ENCODE assay signal across 9 cellular contexts in genomic region chr1:111275079-111275478, GRCh38. TPM values are rescaled to one million over a fixed set of nuclear protein-coding genes. Genes with fewer than 3 reads are reported as not detected.
A peak's percentile ranks its signal among the peaks of the same experiment; 100 is the strongest.
DNase-seq lines count a peak whose midpoint lies in the region; ATAC-seq and TF ChIP-seq lines count a peak whose summit lies in the region.
"Had no signal": no experiment of that assay in that cellular context is flagged by ENCODE, and none has a peak within 500 bp of the region (broad histone marks: within the 10 kb centered on the region; RNA-seq: fewer than 3 reads in every experiment).

No MANE protein-coding gene starts in this region.

- in situ Hi-C loops in IMR-90 (cut with MboI; ENCODE audit: low sequenced_read_pairs), result no loop called here

- TF ChIP-seq CTCF in IMR-90 (conservative IDR thresholded peaks at IDR 0.05; ENCODE audit: low read depth, low read length), result no peak
- TF ChIP-seq CTCF in MCF 10A (IDR thresholded peaks at IDR 0.05; ENCODE audit: unreplicated experiment), result no peak

- no peak for TF ChIP-seq RAD21 in IMR-90 (IDR thresholded peaks at IDR 0.05; ENCODE audit: low read length)

- H3K36me3 ChIP-seq in IMR-90 (ENCODE audit: control insufficient read depth, insufficient read depth, low read length) (no peaks in the 10 kb centered on the region), neuronal stem cell (replicated peaks in 1 of 2; ENCODE audit: control insufficient read depth in 2 of 2, insufficient read depth in 2 of 2, low read length in 2 of 2) (no peaks in the 10 kb centered on the region)
- no peaks in the 10 kb centered on the region for H3K36me3 ChIP-seq in naive thymus-derived CD4-positive, alpha-beta T cell (ENCODE audit: control insufficient read depth in 2 of 3, insufficient read depth in 3 of 3, low read length in 3 of 3)

- no peak overlapping the region for H3K4ac ChIP-seq in IMR-90 (ENCODE audit: low read depth, low read length)
- H3K4ac ChIP-seq in neuronal stem cell (ENCODE audit: low read length), result no peak overlapping the region

- no peaks in the 10 kb centered on the region for H4K20me1 ChIP-seq in IMR-90 (ENCODE audit: insufficient read depth, low read length)

- H3K79me1 ChIP-seq in IMR-90 (ENCODE audit: low read depth in 1 of 2, low read length in 2 of 2) (no peaks in the 10 kb centered on the region), neuronal stem cell (ENCODE audit: low read depth, low read length) (no peaks in the 10 kb centered on the region)

- H2BK120ac ChIP-seq in IMR-90 (ENCODE audit: low read depth, low read length) (no peak overlapping the region), neuronal stem cell (ENCODE audit: low read depth, low read length) (no peak overlapping the region)

- H2BK20ac ChIP-seq in IMR-90 (ENCODE audit: low read depth, low read length), result no peak overlapping the region

- H3K27ac ChIP-seq in IMR-90 (ENCODE audit: insufficient read depth, low read length) (no peak overlapping the region), neuronal stem cell (replicated peaks; ENCODE audit: low read length) (no peak overlapping the region)
- H3K27ac ChIP-seq in naive thymus-derived CD4-positive, alpha-beta T cell (ENCODE audit: low read depth, low read length), result no peak overlapping the region

- H2AK9ac ChIP-seq in IMR-90 (replicated peaks; ENCODE audit: low read depth, low read length, poor library complexity), result no peak overlapping the region

- dilution Hi-C loops in IMR-90 (cut with HindIII; ENCODE audit: low sequenced_read_pairs, unreplicated experiment), result no loop called here

- H3K27me3 Mint-ChIP-seq in MCF 10A (ENCODE audit: insufficient read depth, unreplicated experiment), result no peaks in the 10 kb centered on the region
- peaks cover 40% of the 10 kb centered on the region for H3K27me3 Mint-ChIP-seq in stimulated activated memory B cell treated with anti-CD40 and anti-IgM and Interleukin-4, amounts not matched to agents 10 μg/mL and 1 μg/mL and 100 μg/mL, for 72 hours
- peaks cover 10 to 31% (median 25%) of the 10 kb centered on the region in 5 donors for H3K27me3 Mint-ChIP-seq in naive thymus-derived CD4-positive, alpha-beta T cell

- H2AFZ ChIP-seq in IMR-90 (replicated peaks; ENCODE audit: low read length, poor library complexity), result no peak overlapping the region
- peak overlapping the region; percentile 43 for H2AFZ ChIP-seq in neuronal stem cell (ENCODE audit: low read length)

- no peak overlapping the region for H3K4me3 Mint-ChIP-seq in MCF 10A (ENCODE audit: unreplicated experiment)
- no peak overlapping the region for H3K4me3 Mint-ChIP-seq in stimulated activated memory B cell treated with anti-CD40 and anti-IgM and Interleukin-4, amounts not matched to agents 10 μg/mL and 1 μg/mL and 100 μg/mL, for 72 hours
- H3K4me3 Mint-ChIP-seq in naive thymus-derived CD4-positive, alpha-beta T cell, result no peak overlapping the region

- no peak overlapping the region for H2BK5ac ChIP-seq in IMR-90 (ENCODE audit: low read depth, low read length, poor library complexity, severe bottlenecking)
- H2BK5ac ChIP-seq in neuronal stem cell (ENCODE audit: low read length), result no peak overlapping the region

- H3K9me3 Mint-ChIP-seq in MCF 10A (ENCODE audit: unreplicated experiment), result peaks cover 5% of the 10 kb centered on the region
- H3K9me3 Mint-ChIP-seq in stimulated activated memory B cell treated with anti-CD40 and anti-IgM and Interleukin-4, amounts not matched to agents 10 μg/mL and 1 μg/mL and 100 μg/mL, for 72 hours, result no peaks in the 10 kb centered on the region
- peaks cover 0 to 4% (median 0%) of the 10 kb centered on the region in 11 donors for H3K9me3 Mint-ChIP-seq in naive thymus-derived CD4-positive, alpha-beta T cell

- peaks cover 18% of the 10 kb centered on the region for H3K27me3 ChIP-seq in IMR-90 (ENCODE audit: control insufficient read depth, insufficient read depth, low read length)
- peaks cover 0 to 4% (median 2%) of the 10 kb centered on the region in 3 experiments for H3K27me3 ChIP-seq in neuronal stem cell (ENCODE audit: control insufficient read depth in 3 of 3, insufficient read depth in 3 of 3, low read depth in 1 of 3, low read length in 3 of 3)
- H3K27me3 ChIP-seq in naive thymus-derived CD4-positive, alpha-beta T cell (ENCODE audit: control insufficient read depth in 2 of 2, insufficient read depth in 2 of 2, low read length in 2 of 2), result peaks cover 5 to 6% of the 10 kb centered on the region in 2 donors

- H2AK5ac ChIP-seq in IMR-90 (ENCODE audit: low read depth, low read length) (no peak overlapping the region), neuronal stem cell (ENCODE audit: low read depth, low read length) (no peak overlapping the region)

- TF ChIP-seq POLR2A in IMR-90 (IDR thresholded peaks at IDR 0.05; ENCODE audit: low read depth, low read length), result no peak

- POLR2A ChIA-PET in IMR-90 (lab: Charles Lee; ENCODE audit: unreplicated experiment), result no interaction called here
- POLR2A ChIA-PET in MCF 10A (lab: Yijun Ruan, JAX), result interaction anchor here (1.3 kb wide), 1 partner anchor 10 kb away, joined by 3 read pairs; no protein-coding TSS in a partner anchor
- POLR2A ChIA-PET in naive thymus-derived CD4-positive, alpha-beta T cell (lab: Charles Lee), result interaction anchor here (0.8 kb wide), 1 partner anchor 42 kb away, joined by 3 read pairs; no protein-coding TSS in a partner anchor

- no peaks in the 10 kb centered on the region for H3K36me3 Mint-ChIP-seq in MCF 10A (ENCODE audit: insufficient read depth, unreplicated experiment)
- peaks cover 6% of the 10 kb centered on the region for H3K36me3 Mint-ChIP-seq in stimulated activated memory B cell treated with anti-CD40 and anti-IgM and Interleukin-4, amounts not matched to agents 10 μg/mL and 1 μg/mL and 100 μg/mL, for 72 hours
- peaks cover 0 to 10% (median 0%) of the 10 kb centered on the region in 5 donors for H3K36me3 Mint-ChIP-seq in naive thymus-derived CD4-positive, alpha-beta T cell

- H3K27ac Mint-ChIP-seq in MCF 10A (ENCODE audit: low read depth, unreplicated experiment), result peak overlapping the region; percentile 64
- H3K27ac Mint-ChIP-seq in stimulated activated memory B cell treated with anti-CD40 and anti-IgM and Interleukin-4, amounts not matched to agents 10 μg/mL and 1 μg/mL and 100 μg/mL, for 72 hours, result no peak overlapping the region
- H3K27ac Mint-ChIP-seq in naive thymus-derived CD4-positive, alpha-beta T cell, result no peak overlapping the region

- H4K91ac ChIP-seq in IMR-90 (ENCODE audit: insufficient read depth, low read depth, low read length), result no peak overlapping the region
- no peak overlapping the region for H4K91ac ChIP-seq in neuronal stem cell (ENCODE audit: low read depth, low read length, poor library complexity)

- WGBS in IMR-90 (ENCODE audit: extremely low coverage in 2 of 2, insufficient read length in 1 of 2), 2 experiments, result 33% methylated on average over 1 of the region's 1 CpG; no CpG with 5 or more reads in 1 of the 2 experiments
- WGBS in neuronal stem cell (ENCODE audit: extremely low coverage in 2 of 2, insufficient read length in 2 of 2, insufficient replicate concordance in 1 of 2), 2 donors, result no CpG with 5 or more reads among the region's 1 CpG

- no peak overlapping the region for H3K56ac ChIP-seq in IMR-90 (ENCODE audit: extremely low read depth, insufficient read depth, low read length)

- peaks cover 19% of the 10 kb centered on the region for H3K4me1 Mint-ChIP-seq in MCF 10A (ENCODE audit: insufficient read depth, unreplicated experiment)
- H3K4me1 Mint-ChIP-seq in stimulated activated memory B cell treated with anti-CD40 and anti-IgM and Interleukin-4, amounts not matched to agents 10 μg/mL and 1 μg/mL and 100 μg/mL, for 72 hours, result peaks cover 33% of the 10 kb centered on the region
- H3K4me1 Mint-ChIP-seq in naive thymus-derived CD4-positive, alpha-beta T cell, result peaks cover 8 to 29% (median 12%) of the 10 kb centered on the region in 7 donors

- H3K9ac ChIP-seq in IMR-90 (ENCODE audit: low read depth, low read length) (no peak overlapping the region), neuronal stem cell (ENCODE audit: low read depth, low read length, poor library complexity) (no peak overlapping the region)

- peak; percentile 87 for DNase-seq in EH (ENCODE audit: low read depth)
- peak; percentile 31 for DNase-seq in IMR-90
- DNase-seq in MCF 10A (ENCODE audit: unreplicated experiment), result peak; percentile 71
- DNase-seq in neuronal stem cell (ENCODE audit: low spot score), result no peak
- DNase-seq in naive thymus-derived CD4-positive, alpha-beta T cell, result no peak

- no peak overlapping the region for H2BK12ac ChIP-seq in neuronal stem cell (ENCODE audit: low read length)

- H3K9me3 ChIP-seq in IMR-90 (ENCODE audit: control insufficient read depth, insufficient read depth, low read length) (peaks cover 2% of the 10 kb centered on the region; the same call in 1 of the 2 replicates), neuronal stem cell (replicated peaks in 1 of 2; ENCODE audit: control insufficient read depth in 2 of 2, insufficient read depth in 1 of 2, low read depth in 1 of 2, low read length in 2 of 2) (no peaks in the 10 kb centered on the region)
- no peaks in the 10 kb centered on the region for H3K9me3 ChIP-seq in naive thymus-derived CD4-positive, alpha-beta T cell (ENCODE audit: control insufficient read depth in 2 of 3, low read length in 3 of 3)

- H3K4me3 ChIP-seq in IMR-90 (ENCODE audit: insufficient read depth, low read depth, low read length) (no peak overlapping the region), neuronal stem cell (ENCODE audit: low read length in 2 of 2) (no peak overlapping the region)
- H3K4me3 ChIP-seq in naive thymus-derived CD4-positive, alpha-beta T cell (ENCODE audit: low read length), result no peak overlapping the region

- no peak overlapping the region for H3K18ac ChIP-seq in IMR-90 (ENCODE audit: low read depth, low read length)
- no peak overlapping the region for H3K18ac ChIP-seq in neuronal stem cell (ENCODE audit: low read length)

- intact Hi-C loops in IMR-90 (cut with micrococcal nuclease), result no loop called here
- intact Hi-C loops in MCF 10A (cut with micrococcal nuclease), result no loop called here
- intact Hi-C loops in naive thymus-derived CD4-positive, alpha-beta T cell (cut with micrococcal nuclease), result no loop called here

- H3K4me2 ChIP-seq in IMR-90 (ENCODE audit: low read depth, low read length) (no peak overlapping the region), neuronal stem cell (ENCODE audit: insufficient read depth, low read length, poor library complexity, severe bottlenecking) (no peak overlapping the region)

- BruUV-seq in IMR-90 (replicated peaks; lab: Mats Ljungman, UMichigan) (no TSS peak), MCF 10A (replicated peaks; lab: Mats Ljungman, UMichigan) (no TSS peak)

- no peak for ATAC-seq in IMR-90 (ENCODE audit: low read depth)
- no peak for ATAC-seq in GM21737 (IDR thresholded peaks at IDR 0.05; ENCODE audit: unreplicated experiment)
- no peak for ATAC-seq in GM18861 (IDR thresholded peaks at IDR 0.05; ENCODE audit: unreplicated experiment)
- no peak for ATAC-seq in stimulated activated memory B cell treated with anti-CD40 and anti-IgM and Interleukin-4, amounts not matched to agents 10 μg/mL and 1 μg/mL and 100 μg/mL, for 72 hours
- no peak for ATAC-seq in naive thymus-derived CD4-positive, alpha-beta T cell

- H4K5ac ChIP-seq in IMR-90 (ENCODE audit: low read depth, low read length), result no peak overlapping the region

- no peak overlapping the region for H3K23ac ChIP-seq in IMR-90 (ENCODE audit: low read depth, low read length)
- no peak overlapping the region for H3K23ac ChIP-seq in neuronal stem cell (ENCODE audit: low read depth, low read length, poor library complexity)

- H4K8ac ChIP-seq in IMR-90 (ENCODE audit: low read depth in 2 of 2, low read length in 2 of 2) (no peak overlapping the region), neuronal stem cell (ENCODE audit: low read depth, low read length) (no peak overlapping the region)

- H3K14ac ChIP-seq in IMR-90 (replicated peaks; ENCODE audit: low read depth, low read length) (no peak overlapping the region), neuronal stem cell (ENCODE audit: low read length) (no peak overlapping the region)

- no peaks in the 10 kb centered on the region for H3K9me1 ChIP-seq in IMR-90 (ENCODE audit: insufficient read depth, low read length)

- H3K4me1 ChIP-seq in IMR-90 (ENCODE audit: control insufficient read depth, insufficient read depth, low read length) (no peaks in the 10 kb centered on the region), neuronal stem cell (ENCODE audit: control insufficient read depth in 2 of 2, insufficient read depth in 1 of 2, low read depth in 1 of 2, low read length in 2 of 2) (no peaks in the 10 kb centered on the region)
- no peaks in the 10 kb centered on the region for H3K4me1 ChIP-seq in naive thymus-derived CD4-positive, alpha-beta T cell (ENCODE audit: control insufficient read depth in 2 of 2, insufficient read depth in 2 of 2, low read length in 2 of 2)

- CTCF ChIA-PET in IMR-90 (lab: Yijun Ruan, JAX) (no interaction called here), MCF 10A (lab: Yijun Ruan, JAX) (interaction anchor here (1.0 to 1.6 kb wide), 2 partner anchors 59 to 125 kb away, joined by 4 to 7 read pairs; no protein-coding TSS in a partner anchor)
- CTCF ChIA-PET in naive thymus-derived CD4-positive, alpha-beta T cell (lab: Charles Lee), result no interaction called here

- no peak overlapping the region for H2BK15ac ChIP-seq in IMR-90 (ENCODE audit: low read depth, low read length)
- H2BK15ac ChIP-seq in neuronal stem cell (ENCODE audit: low read length), result no peak overlapping the region

RNA-seq across cellular contexts. Expression of gene CHIA, which starts 15.6 kb away (rescaled TPM):
- not detected in 2 replicates for total RNA-seq in IMR-90 (2012; rRNA removed)
- polyA plus RNA-seq in IMR-90 (2012; rRNA removed), result not detected in 2 replicates
- polyA plus RNA-seq in IMR-90 (2012; cell fraction: cytosol; rRNA removed), result not detected in 2 replicates
- not detected in 2 replicates for polyA plus RNA-seq in IMR-90 (2012; cell fraction: nucleus; rRNA removed; ENCODE audit: low replicate concordance)
- total RNA-seq in MCF 10A (2022), result not detected in 2 replicates
- not detected for polyA plus RNA-seq in neuronal stem cell (2013, experiment 1 of 2)
- polyA plus RNA-seq in neuronal stem cell (2013, experiment 2 of 2), result not detected
- not detected for total RNA-seq in naive thymus-derived CD4-positive, alpha-beta T cell
- polyA plus RNA-seq in naive thymus-derived CD4-positive, alpha-beta T cell, result not detected
- total RNA-seq: T-helper 1 cell treated with Interleukin-12 subunit alpha and Interleukin-12 subunit beta and Interleukin-4 antibody, amounts not matched to agents 30 ng/mL and 1 ng/mL, for 36 hours had no signal

RNA-seq across cellular contexts. Expression of gene CHI3L2, which starts 47.6 kb away (rescaled TPM):
- total RNA-seq in IMR-90 (2012; rRNA removed) (0.18 TPM in 1 of 2 replicates, not detected in the other), MCF 10A (2022) (1.4 and 2.1 TPM in 2 replicates)
- 0.19 and 0.39 TPM in 2 replicates for polyA plus RNA-seq in IMR-90 (2012; rRNA removed)
- 0.34 and 0.39 TPM in 2 replicates for polyA plus RNA-seq in IMR-90 (2012; cell fraction: cytosol; rRNA removed)
- 0.15 and 0.24 TPM in 2 replicates for polyA plus RNA-seq in IMR-90 (2012; cell fraction: nucleus; rRNA removed; ENCODE audit: low replicate concordance)
- polyA plus RNA-seq in neuronal stem cell (2013, experiment 1 of 2), result not detected
- 0.04 TPM for polyA plus RNA-seq in neuronal stem cell (2013, experiment 2 of 2)
- total RNA-seq in naive thymus-derived CD4-positive, alpha-beta T cell, result 10 to 100 TPM in 3 of 5 experiments, 1 to 10 TPM in 2; 7.0 to 38.0 (median 18.8) TPM
- 100 to 1,000 TPM; 126 to 136 TPM for polyA plus RNA-seq in naive thymus-derived CD4-positive, alpha-beta T cell

Comparison
In these comparisons a context has a peak if more than half of its experiments do, and no peak if none do; other contexts are left out.
1. DNase-seq: peak in EH (single experiment), IMR-90 (single experiment) and MCF 10A (single experiment); none in neuronal stem cell (single experiment) and naive thymus-derived CD4-positive, alpha-beta T cell (0 of 9).